Comparison of ENCODE assay signal across 8 cellular contexts in genomic region chr17:57935833-57936807, GRCh38. TPM values are rescaled to one million over a fixed set of nuclear protein-coding genes. Genes with fewer than 3 reads are reported as not detected.
DNase-seq lines count a peak whose midpoint lies in the region; ATAC-seq and TF ChIP-seq lines count a peak whose summit lies in the region.
"Had no signal": no experiment of that assay in that cellular context is flagged by ENCODE, and none has a peak within 500 bp of the region (broad histone marks: within the 10 kb centered on the region; RNA-seq: fewer than 3 reads in every experiment).

No MANE protein-coding gene starts in this region.

- 58 to 62% methylated on average over 11 of the region's 11 CpGs for WGBS in lung, 2 donors
- WGBS in upper lobe of left lung, 2 donors = 57 to 59% methylated on average over 11 of the region's 11 CpGs

- TF ChIP-seq CTCF in colonic mucosa (IDR thresholded peaks at IDR 0.05) = no peak
- TF ChIP-seq CTCF in lung (IDR thresholded peaks at IDR 0.05; ENCODE audit: control extremely low read depth, extremely low read depth) = no peak
- no peak for TF ChIP-seq CTCF in upper lobe of left lung (IDR thresholded peaks at IDR 0.05)

- no peaks in the 10 kb centered on the region for H3K9me3 ChIP-seq in colonic mucosa
- H3K9me3 ChIP-seq in lung (ENCODE audit: control insufficient read depth in 2 of 2, insufficient read depth in 1 of 2, low read length in 1 of 2) = no peaks in the 10 kb centered on the region
- no peaks in the 10 kb centered on the region for H3K9me3 ChIP-seq in upper lobe of left lung

- H3K4me1 ChIP-seq in colonic mucosa (peaks cover 20% of the 10 kb centered on the region), lung (ENCODE audit: control insufficient read depth in 2 of 2, insufficient read depth in 2 of 2, low read length in 2 of 2) (peaks cover 25 to 37% of the 10 kb centered on the region in 2 donors), upper lobe of left lung (peaks cover 38 to 56% (median 47%) of the 10 kb centered on the region in 4 donors)

- peak overlapping the region; percentile 5 to 46 for H3K9ac ChIP-seq in colonic mucosa (ENCODE audit: low read depth in 2 of 2, low read length in 2 of 2)

- H3K4me3 ChIP-seq in colonic mucosa (no peak overlapping the region), lung (no peak overlapping the region), upper lobe of left lung (no peak overlapping the region)

- H3K27me3 ChIP-seq in colonic mucosa (no peaks in the 10 kb centered on the region), lung (ENCODE audit: control insufficient read depth, insufficient read depth) (no peaks in the 10 kb centered on the region), upper lobe of left lung (no peaks in the 10 kb centered on the region)

- H3K27ac ChIP-seq in colonic mucosa (peak overlapping the region; percentile 60), lung (ENCODE audit: low read depth in 1 of 2, low read length in 1 of 2) (peak overlapping the region; percentile 75 to 96), upper lobe of left lung (peak overlapping the region; percentile 72 to 90 (median 82))

- TF ChIP-seq POLR2A in upper lobe of left lung (IDR thresholded peaks at IDR 0.05) = no peak

- ATAC-seq in lung (ENCODE audit: insufficient read depth, low FRiP score) = no peak
- ATAC-seq in upper lobe of left lung (ENCODE audit: low FRiP score in 2 of 2) = peak; percentile 73 to 78
- no peak for ATAC-seq in HG02973 (IDR thresholded peaks at IDR 0.05; ENCODE audit: unreplicated experiment)

- DNase-seq in NCI-H69 (lab: John Stamatoyannopoulos, UW) = peak; percentile 86
- DNase-seq in colonic mucosa = no peak
- no peak for DNase-seq in lung (ENCODE audit: low spot score)
- no peak for DNase-seq in upper lobe of left lung
- DNase-seq in OCI-M2 (lab: John Stamatoyannopoulos, UW; ENCODE audit: unreplicated experiment) = no peak
- no peak for DNase-seq in activated effector memory CD4-positive, alpha-beta T cell treated with Interleukin-2 at 50 U/mL for 16 hours
- DNase-seq: activated T-cell treated with anti-CD3 and anti-CD28 coated beads for 4 hours had no signal

- intact Hi-C loops in colonic mucosa (cut with DNase I) = no loop called here

- no peak for TF ChIP-seq EP300 in upper lobe of left lung (IDR thresholded peaks at IDR 0.05)

- no peaks in the 10 kb centered on the region for H3K36me3 ChIP-seq in colonic mucosa
- H3K36me3 ChIP-seq in lung (ENCODE audit: control insufficient read depth in 2 of 2, insufficient read depth in 2 of 2, low read length in 2 of 2) = no peaks in the 10 kb centered on the region
- H3K36me3 ChIP-seq in upper lobe of left lung = no peaks in the 10 kb centered on the region

RNA-seq across cellular contexts. Expression of gene CUEDC1, which starts 19.1 kb away (rescaled TPM):
- total RNA-seq in colonic mucosa (10 to 100 TPM; 14.7 to 15.2 TPM), lung (10 to 100 TPM; 19.7 to 55.7 TPM), upper lobe of left lung (100 to 1,000 TPM in 1 of 6 donors, 10 to 100 TPM in 5; 33.3 to 119 (median 54.4) TPM)
- polyA plus RNA-seq in lung = 10 to 100 TPM; 22.9 to 35.5 TPM

RNA-seq across cellular contexts. Expression of gene VEZF1, which starts 51.9 kb away (rescaled TPM):
- total RNA-seq in colonic mucosa (10 to 100 TPM; 35.7 to 52.8 TPM), lung (10 to 100 TPM; 58.3 to 78.9 TPM), upper lobe of left lung (10 to 100 TPM; 36.4 to 99.7 (median 72.5) TPM)
- polyA plus RNA-seq in lung = 10 to 100 TPM; 18.0 to 29.5 TPM

Comparison
In these comparisons a context has a peak if more than half of its experiments do, and no peak if none do; other contexts are left out.
1. ATAC-seq: peak in upper lobe of left lung (2 of 2); none in lung (single experiment) and HG02973 (single experiment).
2. Peak in every context shown above with its lines, with median percentiles within 50 percentile points of each other: H3K27ac ChIP-seq.